12 cellular contexts compared by ENCODE assay signal in the genomic region with DNA sequence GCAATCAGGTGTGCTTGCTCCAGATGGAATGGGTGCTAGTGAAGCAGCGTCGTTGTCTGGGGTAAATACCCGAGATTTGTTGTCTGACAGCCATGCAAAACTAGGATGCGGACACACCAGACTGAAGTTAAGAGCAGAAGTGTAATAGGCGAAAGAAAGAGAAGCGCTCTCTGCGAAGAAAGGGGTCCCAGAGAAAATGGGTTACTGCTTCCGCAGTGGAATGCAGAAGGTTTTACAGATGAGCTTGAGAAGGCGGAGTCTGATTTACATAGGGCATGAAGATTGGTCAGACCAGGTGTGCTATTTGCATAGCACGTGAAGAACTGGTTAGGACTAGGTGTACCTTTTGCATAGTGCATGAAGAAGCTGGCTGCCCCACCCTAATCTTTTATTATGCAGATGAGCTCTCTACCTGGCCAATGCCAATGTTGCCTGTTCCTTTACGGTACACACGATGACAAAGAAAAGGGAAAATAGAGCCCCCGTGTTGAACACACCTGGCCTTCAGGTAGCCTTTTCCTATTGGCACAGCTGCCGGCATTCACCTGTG. TPM values are rescaled to one million over a fixed set of nuclear protein-coding genes. Genes with fewer than 3 reads are reported as not detected.
DNase-seq lines count a peak whose midpoint lies in the region; ATAC-seq and TF ChIP-seq lines count a peak whose summit lies in the region.
"Had no signal": no experiment of that assay in that cellular context is flagged by ENCODE, and none has a peak within 500 bp of the region (broad histone marks: within the 10 kb centered on the region; RNA-seq: fewer than 3 reads in every experiment).

No MANE protein-coding gene starts in this region.

- no peaks in the 10 kb centered on the region for H3K27me3 ChIP-seq in body of pancreas
- H3K27me3 ChIP-seq in gastroesophageal sphincter: no peaks in the 10 kb centered on the region

- H3K27me3 Mint-ChIP-seq in mesothelial cell of epicardium (ENCODE audit: low read depth): no peaks in the 10 kb centered on the region
- H3K27me3 Mint-ChIP-seq: CD4-positive, alpha-beta memory T cell had no signal

- peaks cover 42% of the 10 kb centered on the region for H3K4me1 Mint-ChIP-seq in mesothelial cell of epicardium

- TF ChIP-seq POLR2A in body of pancreas (IDR thresholded peaks at IDR 0.05): peak in 2 of 3 donors; percentile 58 to 69
- no peak for TF ChIP-seq POLR2A in gastroesophageal sphincter (IDR thresholded peaks at IDR 0.05)

- ATAC-seq in body of pancreas (peak; percentile 62), gastroesophageal sphincter (no peak)

- H3K27ac ChIP-seq in body of pancreas (peak overlapping the region; percentile 23 to 78 (median 54)), coronary artery (no peak overlapping the region), gastroesophageal sphincter (no peak overlapping the region)

- H3K9me3 Mint-ChIP-seq in mesothelial cell of epicardium: no peaks in the 10 kb centered on the region
- H3K9me3 Mint-ChIP-seq: activated naive CD4-positive, alpha-beta T cell treated with anti-CD3 and anti-CD28 coated beads for 36 hours; CD4-positive, alpha-beta memory T cell had no signal

- no peak for TF ChIP-seq CTCF in body of pancreas (IDR thresholded peaks at IDR 0.05)
- TF ChIP-seq CTCF in mesothelial cell of epicardium (IDR thresholded peaks at IDR 0.05; ENCODE audit: unreplicated experiment): no peak
- TF ChIP-seq CTCF in coronary artery (IDR thresholded peaks at IDR 0.05): no peak
- no peak for TF ChIP-seq CTCF in gastroesophageal sphincter (IDR thresholded peaks at IDR 0.05)

- H3K36me3 ChIP-seq in body of pancreas (replicated peaks in 1 of 2; ENCODE audit: insufficient read depth in 1 of 2, low read depth in 2 of 2): no peaks in the 10 kb centered on the region
- no peaks in the 10 kb centered on the region for H3K36me3 ChIP-seq in gastroesophageal sphincter

- H3K27ac Mint-ChIP-seq in mesothelial cell of epicardium: peak overlapping the region; percentile 93
- H3K27ac Mint-ChIP-seq: activated naive CD4-positive, alpha-beta T cell treated with anti-CD3 and anti-CD28 coated beads for 36 hours; CD4-positive, alpha-beta memory T cell had no signal

- intact Hi-C loops in body of pancreas (cut with DNase I): no loop called here

- TF ChIP-seq EP300 in gastroesophageal sphincter (IDR thresholded peaks at IDR 0.05): no peak

- no peak overlapping the region for H3K4me3 ChIP-seq in body of pancreas
- no peak overlapping the region for H3K4me3 ChIP-seq in coronary artery
- H3K4me3 ChIP-seq in gastroesophageal sphincter: no peak overlapping the region

- H3K4me3 Mint-ChIP-seq in mesothelial cell of epicardium: peak overlapping the region; percentile 59
- H3K4me3 Mint-ChIP-seq: activated naive CD4-positive, alpha-beta T cell treated with anti-CD3 and anti-CD28 coated beads for 36 hours; CD4-positive, alpha-beta memory T cell had no signal

- 18 to 32% methylated on average over 14 of the region's 14 CpGs for WGBS in body of pancreas, 2 donors
- 59 to 66% methylated on average over 10 to 14 of the region's 14 CpGs for WGBS in gastroesophageal sphincter (ENCODE audit: low coverage in 1 of 2), 2 donors

- no peaks in the 10 kb centered on the region for H3K9me3 ChIP-seq in body of pancreas
- no peaks in the 10 kb centered on the region for H3K9me3 ChIP-seq in gastroesophageal sphincter

- H3K36me3 Mint-ChIP-seq in mesothelial cell of epicardium: no peaks in the 10 kb centered on the region
- H3K36me3 Mint-ChIP-seq: CD4-positive, alpha-beta memory T cell had no signal

- peak; percentile 32 for DNase-seq in Caki2 (ENCODE audit: low read depth)
- DNase-seq in NCI-H2029 (lab: John Stamatoyannopoulos, UW): peak; percentile 96
- peak; percentile 54 to 89 (median 74) for DNase-seq in body of pancreas
- no peak for DNase-seq in mesothelial cell of epicardium (ENCODE audit: low spot score in 2 of 2, unreplicated experiment in 2 of 2)
- no peak for DNase-seq in coronary artery (ENCODE audit: low spot score)
- DNase-seq in inferior parietal cortex (ENCODE audit: extremely low spot score): no peak
- DNase-seq in NCI-H226: no peak
- DNase-seq: activated CD4-positive, CD25-positive, alpha-beta regulatory T cell; activated naive CD4-positive, alpha-beta T cell treated with anti-CD3 and anti-CD28 coated beads for 36 hours; effector CD8-positive, alpha-beta T cell had no signal

- peaks cover 47% of the 10 kb centered on the region for H3K4me1 ChIP-seq in body of pancreas
- peaks cover 3 to 40% (median 20%) of the 10 kb centered on the region in 3 donors for H3K4me1 ChIP-seq in gastroesophageal sphincter

- in situ Hi-C loops in Caki2 (cut with HindIII; ENCODE audit: low pct_unique_long_range_greater_than_20kb, low sequenced_read_pairs): no loop called here

RNA-seq across cellular contexts. Expression of a gene that starts 32.0 kb away (rescaled TPM):
- 17.4 and 17.7 TPM in 2 replicates for total RNA-seq in Caki2 (2014; rRNA removed; shearing (Covaris generic); ENCODE audit: low replicate concordance)
- 10 to 100 TPM in 1 of 2 donors, 1 to 10 TPM in 1; 7.5 to 10.9 TPM for total RNA-seq in body of pancreas
- total RNA-seq in mesothelial cell of epicardium: 38.3 to 40.2 TPM (median 39.9 TPM) in 3 replicates
- 10 to 100 TPM; 34.6 to 40.3 (median 39.7) TPM for total RNA-seq in gastroesophageal sphincter

RNA-seq across cellular contexts. Expression of a gene that starts 49.5 kb away (rescaled TPM):
- 105 and 111 TPM in 2 replicates for total RNA-seq in Caki2 (2014; rRNA removed; shearing (Covaris generic); ENCODE audit: low replicate concordance)
- 10 to 100 TPM; 24.9 to 25.7 TPM for total RNA-seq in body of pancreas
- total RNA-seq in mesothelial cell of epicardium: 60.8 to 71.0 TPM (median 62.0 TPM) in 3 replicates
- total RNA-seq in gastroesophageal sphincter: 10 to 100 TPM; 31.6 to 95.0 (median 44.5) TPM

Comparison
In these comparisons a context has a peak if more than half of its experiments do, and no peak if none do; other contexts are left out.
1. DNase-seq: peak in Caki2 (single experiment), NCI-H2029 (single experiment) and body of pancreas (4 of 4); none in mesothelial cell of epicardium (0 of 2), coronary artery (single experiment), inferior parietal cortex (single experiment) and NCI-H226 (single experiment).
2. H3K27ac ChIP-seq: peak in body of pancreas (4 of 4); none in coronary artery (0 of 2) and gastroesophageal sphincter (0 of 4).
3. POLR2A ChIP-seq: peak in body of pancreas (2 of 3); none in gastroesophageal sphincter (0 of 2).